Comparison of ENCODE assay signal across 1 cellular context in the genomic region with DNA sequence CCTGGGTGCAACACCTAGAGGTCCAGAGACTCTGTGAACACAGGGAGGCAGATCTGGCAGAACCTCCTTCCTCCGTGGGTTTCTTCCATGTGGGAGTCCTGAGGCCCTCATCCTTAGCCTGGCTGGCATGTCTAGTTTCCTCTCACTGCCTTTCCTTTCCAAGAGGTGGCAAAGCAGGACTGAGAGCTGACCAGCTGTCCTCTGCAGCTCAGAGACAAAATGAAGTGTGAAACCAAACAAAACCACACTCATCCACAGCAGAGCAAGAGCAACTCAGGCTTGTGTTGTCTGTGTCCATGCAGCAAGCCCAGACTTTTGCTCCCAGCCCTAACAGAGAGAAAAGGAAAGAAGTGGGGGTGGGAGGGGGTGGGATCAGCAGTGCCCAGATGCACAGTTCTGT.
TF ChIP-seq lines count a peak whose summit lies in the region.

No MANE protein-coding gene starts in this region.

TF ChIP-seq in IMR-90, 13 proteins besides CTCF, POLR2A, EP300 and RAD21 (continued from another document):
- TF ChIP-seq, protein P1, sequence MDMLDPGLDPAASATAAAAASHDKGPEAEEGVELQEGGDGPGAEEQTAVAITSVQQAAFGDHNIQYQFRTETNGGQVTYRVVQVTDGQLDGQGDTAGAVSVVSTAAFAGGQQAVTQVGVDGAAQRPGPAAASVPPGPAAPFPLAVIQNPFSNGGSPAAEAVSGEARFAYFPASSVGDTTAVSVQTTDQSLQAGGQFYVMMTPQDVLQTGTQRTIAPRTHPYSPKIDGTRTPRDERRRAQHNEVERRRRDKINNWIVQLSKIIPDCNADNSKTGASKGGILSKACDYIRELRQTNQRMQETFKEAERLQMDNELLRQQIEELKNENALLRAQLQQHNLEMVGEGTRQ (IDR thresholded peaks at IDR 0.05; ENCODE audit: low read depth, low read length): no peak
- no peak for TF ChIP-seq MAZ (IDR thresholded peaks at IDR 0.05; ENCODE audit: borderline replicate concordance, low read depth, low read length)
- no peak for TF ChIP-seq ELK1 (IDR thresholded peaks at IDR 0.05; ENCODE audit: borderline replicate concordance, low read depth, low read length)
- TF ChIP-seq CEBPB (IDR thresholded peaks at IDR 0.05; ENCODE audit: low read depth, low read length): no peak
- TF ChIP-seq RCOR1 (IDR thresholded peaks at IDR 0.05; ENCODE audit: insufficient replicate concordance, low read length): no peak
- TF ChIP-seq NFE2L2 (IDR thresholded peaks at IDR 0.05; ENCODE audit: low read depth, low read length): no peak
- TF ChIP-seq CHD1 (IDR thresholded peaks at IDR 0.05; ENCODE audit: low read depth, low read length): no peak
- TF ChIP-seq MAFK (IDR thresholded peaks at IDR 0.05; ENCODE audit: low read depth, low read length): no peak
- no peak for TF ChIP-seq MXI1 (IDR thresholded peaks at IDR 0.05; ENCODE audit: borderline replicate concordance, low read depth, low read length)
- TF ChIP-seq RFX5 (IDR thresholded peaks at IDR 0.05; ENCODE audit: low read depth, low read length): no peak
